Comparison of ENCODE assay signal across 28 cellular contexts in genomic region chr22:49356428-49356827, GRCh38.
"Had no signal": no experiment of that assay in that cellular context is flagged by ENCODE, and none has a peak within 500 bp of the region (broad histone marks: within the 10 kb centered on the region; RNA-seq: fewer than 3 reads in every experiment).

No MANE protein-coding gene starts in this region.

- DNase-seq: naive B cell; naive thymus-derived CD8-positive, alpha-beta T cell; nephron progenitor cell; nucleus accumbens; ovary; psoas muscle; right cardiac atrium; right lobe of liver; spleen; stimulated activated CD4-positive, alpha-beta T cell treated with anti-CD3 and anti-CD28 coated beads, Interleukin-12 subunit alpha, Interleukin-12 subunit beta, amount 100 ng/mL, for 4 hours; stimulated activated CD4-positive, alpha-beta T cell treated with anti-CD3 and anti-CD28 coated beads, Interleukin-1b, Interleukin-23, amount 100 ng/mL, for 48 hours; stimulated activated CD4-positive, alpha-beta T cell treated with anti-CD3 and anti-CD28 coated beads, Interleukin-4, amount 100 ng/mL, for 1 hour; stimulated activated CD4-positive, alpha-beta T cell treated with anti-CD3 and anti-CD28 coated beads, Interleukin-4, amount 100 ng/mL, for 4 hours; stimulated activated CD8-positive, alpha-beta memory T cell treated with anti-CD3 and anti-CD28 coated beads, Interleukin-4, amount 100 ng/mL, for 48 hours; stimulated activated naive CD4-positive, alpha-beta T cell treated with Interleukin-2 at 50 U/mL for 16 hours; substantia nigra; testis; tibial artery; transverse colon; upper lobe of right lung; uterus had no signal

- H3K9me3 ChIP-seq: neutrophil, ovary, psoas muscle, right lobe of liver, spleen, suprapubic skin, testis, tibial artery, transverse colon, upper lobe of right lung, uterus had no signal

- H3K27ac ChIP-seq: neutrophil, ovary, parathyroid adenoma, psoas muscle, right lobe of liver, skin epidermis, suprapubic skin, testis, tibial artery, transverse colon, upper lobe of right lung, uterus had no signal

- H3K27me3 ChIP-seq: ovary, right lobe of liver, testis, uterus had no signal

- H3K4me1 ChIP-seq: parathyroid adenoma, psoas muscle, right lobe of liver, suprapubic skin, testis, tibial artery, transverse colon, upper lobe of right lung, uterus had no signal

- H3K36me3 ChIP-seq: neutrophil, ovary, right lobe of liver, spleen, suprapubic skin, tibial artery, transverse colon, upper lobe of right lung, uterus had no signal

- H3K4me3 ChIP-seq: ovary, psoas muscle, right lobe of liver, skin epidermis, smooth muscle cell, spleen, suprapubic skin, testis, tibial artery, transverse colon, upper lobe of right lung, uterus had no signal

- ATAC-seq: naive thymus-derived CD8-positive, alpha-beta T cell; natural killer cell treated with Interleukin-12 subunit alpha and Interleukin-12 subunit beta and Interleukin-15 and Interleukin-18, amount 100 ng/mL, for 72 hours; psoas muscle; right cardiac atrium; right lobe of liver; stimulated activated memory B cell treated with anti-CD40 and anti-IgM and Interleukin-4, amounts not matched to agents 10 μg/mL and 1 μg/mL and 100 μg/mL, for 72 hours; upper lobe of right lung had no signal
